In the genomic region with DNA sequence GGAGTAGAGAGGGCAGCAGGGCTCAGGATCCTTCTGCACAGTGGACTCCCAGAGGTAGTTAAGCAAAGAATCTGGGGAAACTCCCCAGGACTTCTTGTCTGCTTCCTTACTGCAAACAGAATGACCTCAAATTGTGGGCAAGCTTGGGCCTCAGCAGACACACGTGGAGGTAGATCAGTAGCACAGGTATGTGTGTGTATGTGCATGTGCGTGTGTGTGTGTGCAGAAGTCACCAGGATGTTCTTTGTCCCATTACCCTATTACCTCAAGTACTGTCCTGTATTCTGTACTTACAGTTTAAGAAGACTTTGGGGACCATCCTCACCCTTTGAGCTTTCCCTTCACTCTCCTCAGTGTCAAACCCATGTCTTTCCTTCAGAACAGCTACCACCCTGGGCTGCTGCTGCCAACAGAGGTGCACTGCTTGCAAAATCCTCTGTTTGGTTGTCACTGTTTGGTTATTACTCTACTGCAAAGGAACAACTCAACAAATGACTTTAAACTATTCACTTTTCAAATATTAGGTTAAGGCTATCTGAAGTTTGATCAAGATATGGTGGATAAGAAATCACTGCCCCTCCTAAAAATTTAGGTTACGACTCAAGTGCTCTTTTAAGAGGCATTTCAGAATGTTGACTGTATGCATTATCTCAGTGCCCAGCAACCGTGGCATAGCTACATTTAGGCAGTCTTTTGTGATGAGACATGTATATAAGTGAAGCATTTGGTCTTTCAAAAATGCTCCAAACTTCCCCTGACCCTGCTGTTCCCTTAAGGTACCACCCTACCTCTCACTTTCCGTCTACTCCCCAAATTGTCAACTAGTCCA, we compare ENCODE assay signal across 32 cellular contexts.
"Had no signal": no experiment of that assay in that cellular context is flagged by ENCODE, and none has a peak within 500 bp of the region (broad histone marks: within the 10 kb centered on the region; RNA-seq: fewer than 3 reads in every experiment).

No MANE protein-coding gene starts in this region.

- ATAC-seq: activated CD4-positive, alpha-beta T cell treated with anti-CD3 and anti-CD28 coated beads for 36 hours; activated CD4-positive, CD25-positive, alpha-beta regulatory T cell treated with anti-CD3 and anti-CD28 coated beads, Interleukin-2, amount 50 U/mL, for 24 hours; activated naive CD4-positive, alpha-beta T cell treated with anti-CD3 and anti-CD28 coated beads, Interleukin-2, amount 50 U/mL, for 72 hours; activated T-cell treated with anti-CD3 and anti-CD28 coated beads, Interleukin-2, amount 50 U/mL, for 4 hours; body of pancreas; Panc1; WTC11 had no signal

- H3K4me3 ChIP-seq: adrenal gland, body of pancreas, breast epithelium, MG63, SJCRH30, SK-N-MC had no signal

- H3K9me3 ChIP-seq: adrenal gland, body of pancreas, MG63, SJCRH30 had no signal

- H3K27ac ChIP-seq: adrenal gland, body of pancreas, breast epithelium, SJCRH30, SK-N-MC had no signal

- DNase-seq: activated CD4-positive, alpha-beta T cell treated with anti-CD3 and anti-CD28 coated beads for 36 hours; activated CD4-positive, alpha-beta T cell treated with anti-CD3 and anti-CD28 coated beads, Interleukin-2, amount 10 ng/mL, durations not matched to agents 7 days and 5 days; activated CD4-positive, alpha-beta T cell treated with anti-CD3 and anti-CD28 coated beads, Interleukin-2, amount 50 U/mL, for 48 hours; activated CD8-positive, alpha-beta memory T cell treated with anti-CD3 and anti-CD28 coated beads, Interleukin-2, amount 50 U/mL, for 4 hours; activated gamma-delta T cell treated with Interleukin-2 at 50 U/mL for 16 hours; activated naive CD4-positive, alpha-beta T cell treated with anti-CD3 and anti-CD28 coated beads for 36 hours; activated T-cell treated with anti-CD3 and anti-CD28 coated beads for 4 hours; activated T-cell treated with anti-CD3 and anti-CD28 coated beads, Interleukin-2, amount 50 U/mL, for 4 hours; adrenal gland; body of pancreas; caudate nucleus; Kasumi-1; KG1; MG63; NCI-H1048; NCI-H1105 treated with DMSO at 0.1 percent for 48 hours; NCI-H1436; NCI-H1694; NCI-H1930; NCI-H2081 treated with DMSO at 0.1 percent for 48 hours; NCI-H226; NCI-H446 treated with DMSO at 0.1 percent for 48 hours; NCI-H524; NCI-H69; SHP77; SJCRH30 had no signal

- H3K36me3 ChIP-seq: adrenal gland, breast epithelium, MG63, SJCRH30 had no signal

- H3K27me3 ChIP-seq: adrenal gland, body of pancreas, breast epithelium, MG63, SJCRH30 had no signal

- H3K4me1 ChIP-seq: adrenal gland, body of pancreas, breast epithelium, SJCRH30 had no signal
